Comparison of ENCODE assay signal across 10 cellular contexts in the genomic region with DNA sequence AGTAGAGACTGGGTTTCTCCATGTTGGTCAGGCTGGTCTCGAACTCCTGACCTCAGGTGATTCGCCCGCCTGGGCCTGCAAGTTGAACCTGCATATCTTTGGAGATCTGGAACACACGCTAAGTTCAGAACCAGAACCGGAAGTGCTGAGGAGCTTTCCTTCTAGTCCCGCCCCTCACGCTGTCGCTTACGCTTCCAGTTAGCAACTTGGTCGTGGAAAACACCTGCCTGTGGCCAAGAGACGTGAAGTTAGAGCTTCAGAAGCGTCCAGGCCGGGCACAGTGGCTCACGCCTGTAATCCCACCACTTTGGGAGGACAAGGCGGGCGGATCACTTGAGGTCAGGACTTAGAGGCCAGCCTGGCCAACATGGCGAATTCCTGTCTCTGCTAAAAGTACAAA. TPM values are rescaled to one million over a fixed set of nuclear protein-coding genes. Genes with fewer than 3 reads are reported as not detected.
"Had no signal": no experiment of that assay in that cellular context is flagged by ENCODE, and none has a peak within 500 bp of the region (broad histone marks: within the 10 kb centered on the region; RNA-seq: fewer than 3 reads in every experiment).

No MANE protein-coding gene starts in this region.

- DNase-seq: GM23248, GOT3, H7, H9, HCEC 1CT, HFFc6 had no signal

- H3K4me3 Mint-ChIP-seq: GM23338, H9, HFFc6 had no signal

- H3K9ac ChIP-seq: GM23248 had no signal

- H3K4me3 ChIP-seq: GM23248, GM23338, HAP-1 had no signal

- H3K27ac Mint-ChIP-seq: GM23338, H9, HFFc6 had no signal

- H3K4me2 ChIP-seq: GM23338 had no signal

- H3K9me3 ChIP-seq: HAP-1 had no signal

- H3K27ac ChIP-seq: GM23248 had no signal

- H2AFZ ChIP-seq: GM23248, GM23338 had no signal

- H3K36me3 ChIP-seq: HAP-1 had no signal

RNA-seq across cellular contexts. Expression of a gene that starts 18.6 kb away (rescaled TPM):
- total RNA-seq: GM23248, GM23338, H1, H4, H9, HFFc6 had no signal
- polyA plus RNA-seq: GM23248, GM23338, H1 had no signal
